Comparison of ENCODE assay signal across 8 cellular contexts in genomic region chr5:77491783-77492652, GRCh38. TPM values are rescaled to one million over a fixed set of nuclear protein-coding genes. Genes with fewer than 3 reads are reported as not detected.
DNase-seq lines count a peak whose midpoint lies in the region; ATAC-seq lines count a peak whose summit lies in the region.

Gene WDR41 (minus strand): TSS chr5:77492316. CDS start chr5:77492220, 96 bp downstream.

- H3K79me2 ChIP-seq in Karpas-422 (ENCODE audit: low read length) = peaks cover 46% of the 10 kb centered on the region

- peak within 1 kb of the TSS; percentile 80 for H3K27ac ChIP-seq in Karpas-422 (ENCODE audit: low read length)
- peak within 1 kb of the TSS; percentile 82 for H3K27ac ChIP-seq in naive thymus-derived CD4-positive, alpha-beta T cell (ENCODE audit: low read depth, low read length)

- intact Hi-C loops in activated T-helper 1 cell treated with anti-CD3 and anti-CD28 coated beads, Interleukin-12 subunit alpha, Interleukin-12 subunit beta, Interleukin-2, Interleukin-4 antibody, amounts not matched to agents 30 ng/mL and 10 ng/mL and 1 ng/mL, durations not matched to agents 14 hours and 24 hours and 36 hours (cut with micrococcal nuclease) = loop anchor here (1.0 to 10.0 kb wide), 13 partner anchors 60 to 1745 kb away; partner anchors contain the start of genes AGGF1, AP3B1, ARSB and JMY
- intact Hi-C loops in naive thymus-derived CD4-positive, alpha-beta T cell (cut with micrococcal nuclease) = loop anchor here (1.0 to 10.0 kb wide), 17 partner anchors 215 to 1775 kb away; partner anchors contain the start of genes AGGF1 (in 2 of the 2), SCAMP1 (in 2 of the 2), TBCA (in 2 of the 2) and AP3B1 (in 1 of the 2)

- H3K4me1 Mint-ChIP-seq in activated T-helper 1 cell treated with anti-CD3 and anti-CD28 coated beads, Interleukin-12 subunit alpha, Interleukin-12 subunit beta, Interleukin-2, Interleukin-4 antibody, amounts not matched to agents 30 ng/mL and 10 ng/mL and 1 ng/mL, durations not matched to agents 14 hours and 24 hours and 36 hours (ENCODE audit: low read depth) = peaks cover 28% of the 10 kb centered on the region
- peaks cover 6 to 28% (median 10%) of the 10 kb centered on the region in 7 donors for H3K4me1 Mint-ChIP-seq in naive thymus-derived CD4-positive, alpha-beta T cell
- peaks cover 3 to 9% of the 10 kb centered on the region in 2 donors for H3K4me1 Mint-ChIP-seq in stimulated activated naive B cell treated with anti-CD40 and anti-IgM and Interleukin-4, amounts not matched to agents 10 μg/mL and 1 μg/mL and 100 μg/mL, for 72 hours

- H3K27ac Mint-ChIP-seq in activated T-helper 1 cell treated with anti-CD3 and anti-CD28 coated beads, Interleukin-12 subunit alpha, Interleukin-12 subunit beta, Interleukin-2, Interleukin-4 antibody, amounts not matched to agents 30 ng/mL and 10 ng/mL and 1 ng/mL, durations not matched to agents 14 hours and 24 hours and 36 hours = peak within 1 kb of the TSS; percentile 90
- peak within 1 kb of the TSS; percentile 67 to 95 (median 88) for H3K27ac Mint-ChIP-seq in naive thymus-derived CD4-positive, alpha-beta T cell
- peak within 1 kb of the TSS; percentile 99 for H3K27ac Mint-ChIP-seq in stimulated activated naive B cell treated with anti-CD40 and anti-IgM and Interleukin-4, amounts not matched to agents 10 μg/mL and 1 μg/mL and 100 μg/mL, for 72 hours

- H3K4me3 ChIP-seq in Karpas-422 (ENCODE audit: low read length) = peak within 1 kb of the TSS; percentile 97
- H3K4me3 ChIP-seq in naive thymus-derived CD4-positive, alpha-beta T cell (ENCODE audit: low read length) = peak within 1 kb of the TSS; percentile 87

- peak within 1 kb of the TSS; percentile 91 for H3K4me3 Mint-ChIP-seq in activated T-helper 1 cell treated with anti-CD3 and anti-CD28 coated beads, Interleukin-12 subunit alpha, Interleukin-12 subunit beta, Interleukin-2, Interleukin-4 antibody, amounts not matched to agents 30 ng/mL and 10 ng/mL and 1 ng/mL, durations not matched to agents 14 hours and 24 hours and 36 hours
- H3K4me3 Mint-ChIP-seq in naive thymus-derived CD4-positive, alpha-beta T cell = peak within 1 kb of the TSS; percentile 84 to 97 (median 90)
- H3K4me3 Mint-ChIP-seq in stimulated activated naive B cell treated with anti-CD40 and anti-IgM and Interleukin-4, amounts not matched to agents 10 μg/mL and 1 μg/mL and 100 μg/mL, for 72 hours = peak within 1 kb of the TSS; percentile 96 to 97

- peak within 1 kb of the TSS; percentile 89 for H3K9ac ChIP-seq in Karpas-422 (ENCODE audit: low read length)

- peaks cover 13% of the 10 kb centered on the region for H3K27me3 Mint-ChIP-seq in activated T-helper 1 cell treated with anti-CD3 and anti-CD28 coated beads, Interleukin-12 subunit alpha, Interleukin-12 subunit beta, Interleukin-2, Interleukin-4 antibody, amounts not matched to agents 30 ng/mL and 10 ng/mL and 1 ng/mL, durations not matched to agents 14 hours and 24 hours and 36 hours (ENCODE audit: insufficient read depth)
- peaks cover 8 to 27% (median 21%) of the 10 kb centered on the region in 5 donors for H3K27me3 Mint-ChIP-seq in naive thymus-derived CD4-positive, alpha-beta T cell
- peaks cover 0 to 6% of the 10 kb centered on the region in 2 donors for H3K27me3 Mint-ChIP-seq in stimulated activated naive B cell treated with anti-CD40 and anti-IgM and Interleukin-4, amounts not matched to agents 10 μg/mL and 1 μg/mL and 100 μg/mL, for 72 hours

- no peaks in the 10 kb centered on the region for H3K9me2 ChIP-seq in Karpas-422 (replicated peaks; ENCODE audit: insufficient read depth, low read length)

- CTCF ChIA-PET in naive thymus-derived CD4-positive, alpha-beta T cell (lab: Charles Lee) = interaction anchor here (0.6 to 2.6 kb wide), 9 partner anchors 8 to 1659 kb away, joined by 3 to 39 read pairs (median 5); no protein-coding TSS in a partner anchor

- ATAC-seq in GM21825 (IDR thresholded peaks at IDR 0.05; ENCODE audit: unreplicated experiment) = peak; percentile 82
- peak; percentile 97 for ATAC-seq in naive thymus-derived CD4-positive, alpha-beta T cell
- peak; percentile 90 to 92 for ATAC-seq in stimulated activated naive B cell treated with anti-CD40 and anti-IgM and Interleukin-4, amounts not matched to agents 10 μg/mL and 1 μg/mL and 100 μg/mL, for 72 hours (replicated peaks)

- peak within 1 kb of the TSS; percentile 72 for H2AFZ ChIP-seq in Karpas-422 (ENCODE audit: low read length)

- H4K20me1 ChIP-seq in Karpas-422 (ENCODE audit: insufficient read depth, low read depth, low read length) = no peaks in the 10 kb centered on the region

- no peaks in the 10 kb centered on the region for H3K27me3 ChIP-seq in Karpas-422 (ENCODE audit: low read length)
- no peaks in the 10 kb centered on the region for H3K27me3 ChIP-seq in naive thymus-derived CD4-positive, alpha-beta T cell (ENCODE audit: control insufficient read depth in 2 of 2, insufficient read depth in 2 of 2, low read length in 2 of 2)

- no peaks in the 10 kb centered on the region for H3K9me3 ChIP-seq in Karpas-422 (ENCODE audit: low read length)
- H3K9me3 ChIP-seq in naive thymus-derived CD4-positive, alpha-beta T cell (ENCODE audit: control insufficient read depth in 2 of 3, low read length in 3 of 3) = no peaks in the 10 kb centered on the region

- DNase-seq in EH (ENCODE audit: low read depth) = peak; percentile 98
- DNase-seq in Karpas-422 = peak; percentile 96
- peak; percentile 90 for DNase-seq in RPMI7951 (ENCODE audit: low read depth)
- peak; percentile 81 for DNase-seq in activated T-helper 1 cell treated with anti-CD3 and anti-CD28 coated beads, Interleukin-12 subunit alpha, Interleukin-12 subunit beta, Interleukin-2, Interleukin-4 antibody, amounts not matched to agents 30 ng/mL and 10 ng/mL and 1 ng/mL, durations not matched to agents 14 hours and 24 hours and 36 hours (ENCODE audit: low spot score)
- peak; percentile 97 for DNase-seq in fibroblast of gingiva (ENCODE audit: low read depth)
- peak; percentile 74 to 90 (median 85) for DNase-seq in naive thymus-derived CD4-positive, alpha-beta T cell
- peak; percentile 93 for DNase-seq in stimulated activated naive B cell treated with anti-CD40 and anti-IgM and Interleukin-4, amounts not matched to agents 10 μg/mL and 1 μg/mL and 100 μg/mL, for 72 hours

- H3K4me1 ChIP-seq in Karpas-422 (ENCODE audit: low read length) = peaks cover 29% of the 10 kb centered on the region
- H3K4me1 ChIP-seq in naive thymus-derived CD4-positive, alpha-beta T cell (ENCODE audit: control insufficient read depth in 2 of 2, insufficient read depth in 2 of 2, low read length in 2 of 2) = peaks cover 0 to 4% of the 10 kb centered on the region in 2 donors

- H3K36me3 Mint-ChIP-seq in activated T-helper 1 cell treated with anti-CD3 and anti-CD28 coated beads, Interleukin-12 subunit alpha, Interleukin-12 subunit beta, Interleukin-2, Interleukin-4 antibody, amounts not matched to agents 30 ng/mL and 10 ng/mL and 1 ng/mL, durations not matched to agents 14 hours and 24 hours and 36 hours (ENCODE audit: low read depth) = peaks cover 6% of the 10 kb centered on the region
- H3K36me3 Mint-ChIP-seq in naive thymus-derived CD4-positive, alpha-beta T cell = peaks cover 0 to 8% (median 0%) of the 10 kb centered on the region in 5 donors
- peaks cover 2 to 7% of the 10 kb centered on the region in 2 donors for H3K36me3 Mint-ChIP-seq in stimulated activated naive B cell treated with anti-CD40 and anti-IgM and Interleukin-4, amounts not matched to agents 10 μg/mL and 1 μg/mL and 100 μg/mL, for 72 hours

- peak within 1 kb of the TSS; percentile 95 for H3K4me2 ChIP-seq in Karpas-422 (ENCODE audit: low read depth, low read length, poor library complexity, severe bottlenecking)

- POLR2A ChIA-PET in naive thymus-derived CD4-positive, alpha-beta T cell (lab: Charles Lee) = interaction anchor here (0.6 to 1.5 kb wide), 4 partner anchors 114 to 347 kb away, joined by 3 to 7 read pairs (median 4); no protein-coding TSS in a partner anchor

- no peaks in the 10 kb centered on the region for H3K9me3 Mint-ChIP-seq in activated T-helper 1 cell treated with anti-CD3 and anti-CD28 coated beads, Interleukin-12 subunit alpha, Interleukin-12 subunit beta, Interleukin-2, Interleukin-4 antibody, amounts not matched to agents 30 ng/mL and 10 ng/mL and 1 ng/mL, durations not matched to agents 14 hours and 24 hours and 36 hours
- peaks cover 0 to 1% (median 0%) of the 10 kb centered on the region in 11 donors for H3K9me3 Mint-ChIP-seq in naive thymus-derived CD4-positive, alpha-beta T cell
- H3K9me3 Mint-ChIP-seq in stimulated activated naive B cell treated with anti-CD40 and anti-IgM and Interleukin-4, amounts not matched to agents 10 μg/mL and 1 μg/mL and 100 μg/mL, for 72 hours = no peaks in the 10 kb centered on the region

- H3K36me3 ChIP-seq in Karpas-422 (ENCODE audit: insufficient read depth, low read length) = peaks cover 20% of the 10 kb centered on the region; the same call in 1 of the 2 replicates
- peaks cover 0 to 6% (median 0%) of the 10 kb centered on the region in 3 experiments for H3K36me3 ChIP-seq in naive thymus-derived CD4-positive, alpha-beta T cell (ENCODE audit: control insufficient read depth in 2 of 3, insufficient read depth in 3 of 3, low read length in 3 of 3)

RNA-seq across cellular contexts. Expression of gene WDR41, which starts in this region (rescaled TPM):
- 63.0 and 146 TPM in 2 replicates for total RNA-seq in Karpas-422 (2014; rRNA removed; shearing (Covaris generic); ENCODE audit: low replicate concordance)
- 129 and 141 TPM in 2 replicates for total RNA-seq in RPMI7951 (2014; rRNA removed; shearing (Covaris generic))
- 27.0 and 27.2 TPM in 2 replicates for total RNA-seq in activated T-helper 1 cell treated with anti-CD3 and anti-CD28 coated beads, Interleukin-12 subunit alpha, Interleukin-12 subunit beta, Interleukin-2, Interleukin-4 antibody, amounts not matched to agents 30 ng/mL and 10 ng/mL and 1 ng/mL, durations not matched to agents 14 hours and 24 hours and 36 hours
- 10 to 100 TPM in 4 of 5 experiments, 1 to 10 TPM in 1; 6.0 to 23.8 (median 13.7) TPM for total RNA-seq in naive thymus-derived CD4-positive, alpha-beta T cell
- polyA plus RNA-seq in naive thymus-derived CD4-positive, alpha-beta T cell = 10 to 100 TPM; 12.9 to 14.0 TPM

Comparison
In these comparisons a context has a peak if more than half of its experiments do, and no peak if none do; other contexts are left out.
1. Peak in every context shown above with its lines: DNase-seq, ATAC-seq, H3K4me3 ChIP-seq and H3K27ac ChIP-seq.